17 cellular contexts compared by ENCODE assay signal in the genomic region with DNA sequence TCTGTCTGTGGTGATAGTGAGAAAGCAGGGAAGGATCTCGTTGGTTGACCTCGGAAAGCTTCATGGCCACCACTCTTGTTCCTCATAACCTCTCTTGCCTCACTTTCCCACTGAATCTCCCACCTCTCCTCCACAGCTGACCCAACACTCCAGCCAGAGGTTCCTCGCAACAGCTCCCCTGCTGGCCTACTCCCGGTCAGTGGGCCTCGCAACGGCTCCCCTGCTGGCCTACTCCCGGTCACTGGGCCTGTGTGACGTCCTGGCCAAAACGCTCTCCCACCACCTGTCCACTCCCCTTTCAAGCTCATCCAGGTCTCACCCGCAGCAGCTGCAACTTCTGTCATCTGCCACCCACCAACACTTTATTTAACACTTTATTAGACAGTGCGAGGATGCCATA.
DNase-seq lines count a peak whose midpoint lies in the region; ATAC-seq, FAIRE-seq and TF ChIP-seq lines count a peak whose summit lies in the region.
"Had no signal": no experiment of that assay in that cellular context is flagged by ENCODE, and none has a peak within 500 bp of the region (broad histone marks: within the 10 kb centered on the region; RNA-seq: fewer than 3 reads in every experiment).

No MANE protein-coding gene starts in this region.

- no peak overlapping the region for H2BK20ac ChIP-seq in H1 (ENCODE audit: low read length)

- H3K4me3 ChIP-seq in NB4 (ENCODE audit: low read depth, low read length) (no peak overlapping the region), H1 (ENCODE audit: extremely low read depth in 1 of 4, insufficient read depth in 2 of 4, low read depth in 3 of 4, low read length in 4 of 4) (no peak overlapping the region)
- H3K4me3 ChIP-seq: BLaER1 had no signal

- no peak overlapping the region for H3K23ac ChIP-seq in H1 (ENCODE audit: insufficient read length)

- POLR2A ChIA-PET in H1 (lab: Charles Lee; ENCODE audit: partially characterized antibody): no interaction called here

- H3K36me3 Mint-ChIP-seq in neural crest cell (ENCODE audit: low read depth): peaks cover 35% of the 10 kb centered on the region

- H4K20me1 ChIP-seq in H1 (replicated peaks in 1 of 2; ENCODE audit: control insufficient read depth in 1 of 2, insufficient read depth in 2 of 2, low read length in 2 of 2): no peaks in the 10 kb centered on the region
- H4K20me1 ChIP-seq: BLaER1 had no signal

- H3K36me3 ChIP-seq in H1 (ENCODE audit: control insufficient read depth in 2 of 4, insufficient read depth in 4 of 4, low read length in 3 of 4): peaks cover 2 to 6% (median 4%) of the 10 kb centered on the region in 4 experiments; a peak in 6 of 8 replicates

- no peak overlapping the region for H2BK15ac ChIP-seq in H1 (ENCODE audit: low read length)

- no peak overlapping the region for H3K18ac ChIP-seq in H1 (ENCODE audit: extremely low read depth, low read length)

- H2BK120ac ChIP-seq in H1 (replicated peaks; ENCODE audit: low read depth, low read length): no peak overlapping the region

- H3K9me3 Mint-ChIP-seq in neural crest cell: peaks cover 2% of the 10 kb centered on the region

- no peak overlapping the region for H3K9ac ChIP-seq in H1 (replicated peaks in 1 of 4; ENCODE audit: extremely low read depth in 1 of 4, low read depth in 3 of 4, low read length in 3 of 4)
- H3K9ac ChIP-seq: BLaER1 had no signal

- WGBS in H1 (ENCODE audit: extremely low coverage in 1 of 2, insufficient coverage in 1 of 2, insufficient read length in 1 of 2, insufficient replicate concordance in 2 of 2, low coverage in 1 of 2, low lambda C conversion rate in 2 of 2, missing lambda C conversion rate in 1 of 2), 2 experiments: 86% methylated on average over 11 of the region's 11 CpGs; no CpG with 5 or more reads in 1 of the 2 experiments

- H3K27me3 ChIP-seq in H1 (replicated peaks in 1 of 4; ENCODE audit: control insufficient read depth in 3 of 4, extremely low read depth in 1 of 4, insufficient read depth in 3 of 4, low read length in 3 of 4): no peaks in the 10 kb centered on the region
- H3K27me3 ChIP-seq: BLaER1 had no signal

- no peaks in the 10 kb centered on the region for H3K79me1 ChIP-seq in H1 (ENCODE audit: low read depth, low read length)

- H3K27ac Mint-ChIP-seq in neural crest cell (ENCODE audit: unreplicated experiment): no peak overlapping the region
- H3K27ac Mint-ChIP-seq: T-helper 17 cell had no signal

- no peak overlapping the region for H3K27ac ChIP-seq in H1 (ENCODE audit: low read depth, low read length)
- H3K27ac ChIP-seq: BLaER1, RWPE1 had no signal

- no peak for TF ChIP-seq POLR2A in NB4 (IDR thresholded peaks at IDR 0.05; ENCODE audit: extremely low read depth, insufficient read length)
- TF ChIP-seq POLR2A in H1 (IDR thresholded peaks at IDR 0.05; ENCODE audit: control extremely low read depth in 1 of 2, low read depth in 2 of 2, low read length in 2 of 2): no peak
- no peak for TF ChIP-seq POLR2A in GM18505 (IDR thresholded peaks at IDR 0.05; ENCODE audit: borderline replicate concordance, extremely low read depth, insufficient read depth, insufficient read length)

- TF ChIP-seq EP300 in H1 (IDR thresholded peaks at IDR 0.05; ENCODE audit: borderline replicate concordance in 1 of 2, low read depth in 2 of 2, low read length in 2 of 2): no peak

- H3K27me3 Mint-ChIP-seq in neural crest cell (ENCODE audit: low read depth): no peaks in the 10 kb centered on the region
- H3K27me3 Mint-ChIP-seq: T-helper 17 cell had no signal

- no peak overlapping the region for H4K8ac ChIP-seq in H1 (ENCODE audit: extremely low read depth, insufficient read depth, low read length)

- no peak overlapping the region for H3K4ac ChIP-seq in H1 (replicated peaks; ENCODE audit: insufficient read length, low read depth, low read length)

- H3K79me2 ChIP-seq in H1 (ENCODE audit: control insufficient read depth in 1 of 2, insufficient read depth in 2 of 2, low read length in 2 of 2): no peaks in the 10 kb centered on the region

- peak; percentile 37 for DNase-seq in ELF-1 (ENCODE audit: low read depth, low spot score)
- no peak for DNase-seq in NB4 (ENCODE audit: low read depth)
- DNase-seq in H1 (ENCODE audit: low read depth in 1 of 2, low spot score in 2 of 2): peak in 1 of 2 experiments; percentile 50
- peak; percentile 2 for DNase-seq in neural crest cell (ENCODE audit: low read depth, low spot score)
- no peak for DNase-seq in DMS79 (lab: John Stamatoyannopoulos, UW)
- DNase-seq in frontal cortex (ENCODE audit: low spot score in 2 of 2): no peak
- DNase-seq: activated naive CD4-positive, alpha-beta T cell treated with Interleukin-2 at 50 U/mL for 16 hours; foreskin melanocyte; NCI-H1105; NCI-H2171; stimulated activated CD4-positive, alpha-beta T cell treated with anti-CD3 and anti-CD28 coated beads, Interleukin-2, amount 100 ng/mL, for 48 hours; T-helper 17 cell had no signal

- FAIRE-seq in H1 (lab: Jason Lieb, UNC) (no peak), frontal cortex (lab: Jason Lieb, UNC) (no peak)

- H3K4me2 ChIP-seq in H1 (ENCODE audit: insufficient read depth in 1 of 2, low read depth in 2 of 2, low read length in 2 of 2): no peak overlapping the region
- H3K4me2 ChIP-seq: BLaER1 had no signal

- no peak overlapping the region for H4K91ac ChIP-seq in H1 (replicated peaks; ENCODE audit: insufficient read length, low read length)

- no peaks in the 10 kb centered on the region for H3K4me1 ChIP-seq in H1 (replicated peaks in 1 of 4; ENCODE audit: control insufficient read depth in 3 of 4, insufficient read depth in 4 of 4, low read length in 3 of 4)

- peak in 1 of 2 experiments; percentile 15; a peak in 1 of 4 replicates for TF ChIP-seq RAD21 in H1 (IDR thresholded peaks at IDR 0.05 in 1 of 2, conservative IDR thresholded peaks at IDR 0.05 in 1 of 2; ENCODE audit: low read depth in 2 of 2, low read length in 2 of 2)

- no peak overlapping the region for H2BK5ac ChIP-seq in H1 (ENCODE audit: low read depth, low read length)

- no peaks in the 10 kb centered on the region for H3K23me2 ChIP-seq in H1 (ENCODE audit: low read depth, low read length)

- H2BK12ac ChIP-seq in H1 (ENCODE audit: low read depth, low read length): no peak overlapping the region

- no peaks in the 10 kb centered on the region for H3K9me3 ChIP-seq in H1 (ENCODE audit: insufficient read depth in 2 of 2, low read depth in 1 of 2, low read length in 1 of 2)

- no peak overlapping the region for H3K4me3 Mint-ChIP-seq in neural crest cell
- H3K4me3 Mint-ChIP-seq: T-helper 17 cell had no signal

- H2AK5ac ChIP-seq in H1 (ENCODE audit: low read depth, low read length): no peak overlapping the region

- no peak overlapping the region for H2AFZ ChIP-seq in H1 (ENCODE audit: low read length)

- CTCF ChIA-PET in H1 (lab: Charles Lee; ENCODE audit: partially characterized antibody): interaction anchor here (0.9 to 1.5 kb wide), 5 partner anchors 8 to 135 kb away, joined by 3 to 4 read pairs (median 3); no protein-coding TSS in a partner anchor

- H3K4me1 Mint-ChIP-seq in neural crest cell: peaks cover 4% of the 10 kb centered on the region

- H3K14ac ChIP-seq in H1 (ENCODE audit: insufficient read length): no peak overlapping the region

- TF ChIP-seq CTCF in NB4 (IDR thresholded peaks at IDR 0.05; ENCODE audit: low read depth, low read length) (peak; percentile 18), H1 (IDR thresholded peaks at IDR 0.05; ENCODE audit: control extremely low read depth in 1 of 3, insufficient read depth in 1 of 3, low read depth in 1 of 3, low read length in 3 of 3) (peak; percentile 32 to 80 (median 46)), neural crest cell (conservative IDR thresholded peaks at IDR 0.05) (no peak)

- no peak overlapping the region for H3K56ac ChIP-seq in H1 (replicated peaks; ENCODE audit: insufficient read length, low read depth, low read length)

- H4K5ac ChIP-seq in H1 (ENCODE audit: insufficient read length, low read depth, low read length): no peak overlapping the region

- ATAC-seq in GM18517 (IDR thresholded peaks at IDR 0.05; ENCODE audit: unreplicated experiment) (no peak), GM18505 (IDR thresholded peaks at IDR 0.05; ENCODE audit: unreplicated experiment) (no peak)
- ATAC-seq: sciatic nerve, T-helper 17 cell had no signal

TF ChIP-seq in H1, 55 proteins besides CTCF, POLR2A, EP300 and RAD21:
- TF ChIP-seq SAP30 (IDR thresholded peaks at IDR 0.05; ENCODE audit: insufficient read depth, insufficient replicate concordance, low read length) (no peak), EGR1 (IDR thresholded peaks at IDR 0.05; ENCODE audit: borderline replicate concordance, low read depth, low read length) (no peak), KDM1A (IDR thresholded peaks at IDR 0.05; ENCODE audit: borderline replicate concordance, low read length) (no peak), YY1 (IDR thresholded peaks at IDR 0.05; ENCODE audit: low read depth, low read length) (no peak), GABPA (IDR thresholded peaks at IDR 0.05; ENCODE audit: borderline replicate concordance, insufficient read depth, low read length) (no peak), KDM5A (IDR thresholded peaks at IDR 0.05; ENCODE audit: low read length) (no peak)

Comparison
In these comparisons a context has a peak if more than half of its experiments do, and no peak if none do; other contexts are left out.
1. DNase-seq: peak in ELF-1 (single experiment) and neural crest cell (single experiment); none in NB4 (single experiment), DMS79 (single experiment) and frontal cortex (0 of 2).